In genomic region chr17:17823433-17824118, GRCh38 we compare ENCODE assay signal across 8 cellular contexts. TPM values are rescaled to one million over a fixed set of nuclear protein-coding genes. Genes with fewer than 3 reads are reported as not detected.
DNase-seq lines count a peak whose midpoint lies in the region; ATAC-seq and TF ChIP-seq lines count a peak whose summit lies in the region.

No MANE protein-coding gene starts in this region.

- POLR2A ChIA-PET in OCI-LY7 (lab: Charles Lee): interaction anchor here (1.6 to 1.7 kb wide), 2 partner anchors 10 to 12 kb away, joined by 5 to 10 read pairs; partner anchors contain the start of gene SREBF1

- no TSS peak for BruUV-seq in OCI-LY7 (replicated peaks; lab: Mats Ljungman, UMichigan)

- peak overlapping the region; percentile 86 for H3K27ac Mint-ChIP-seq in stimulated activated effector memory CD8-positive, alpha-beta T cell treated with anti-CD3 and anti-CD28 coated beads, Interleukin-12 subunit alpha, Interleukin-12 subunit beta, amount 100 ng/mL, for 72 hours

- DNase-seq in D341Med (ENCODE audit: low spot score): peak; percentile 96
- peak; percentile 72 for DNase-seq in HT1080 (ENCODE audit: low read depth)
- peak; percentile 94 for DNase-seq in OCI-LY7 (ENCODE audit: low spot score)
- peak; percentile 79 for DNase-seq in activated T-cell treated with anti-CD3 and anti-CD28 coated beads for 48 hours (ENCODE audit: low read depth)
- peak; percentile 94 to 95 for DNase-seq in erythroblast (lab: John Stamatoyannopoulos, UW)
- DNase-seq in stimulated activated effector memory CD8-positive, alpha-beta T cell treated with anti-CD3 and anti-CD28 coated beads, Interleukin-12 subunit alpha, Interleukin-12 subunit beta, amount 100 ng/mL, for 72 hours (ENCODE audit: low spot score in 2 of 2): peak; percentile 63 to 89

- H3K9me3 Mint-ChIP-seq in stimulated activated effector memory CD8-positive, alpha-beta T cell treated with anti-CD3 and anti-CD28 coated beads, Interleukin-12 subunit alpha, Interleukin-12 subunit beta, amount 100 ng/mL, for 72 hours: no peaks in the 10 kb centered on the region

- H3K4me1 ChIP-seq in OCI-LY7 (ENCODE audit: insufficient read depth, low read length, poor library complexity, severe bottlenecking) (peaks cover 87% of the 10 kb centered on the region), muscle layer of colon (ENCODE audit: insufficient read depth, low read length) (peaks cover 70% of the 10 kb centered on the region)

- H3K9me2 ChIP-seq in OCI-LY7 (ENCODE audit: insufficient read depth, low read length): no peaks in the 10 kb centered on the region

- H3K27me3 ChIP-seq in muscle layer of colon (ENCODE audit: control insufficient read depth in 1 of 2, insufficient read depth in 2 of 2, low read length in 2 of 2): no peaks in the 10 kb centered on the region

- H3K4me3 Mint-ChIP-seq in stimulated activated effector memory CD8-positive, alpha-beta T cell treated with anti-CD3 and anti-CD28 coated beads, Interleukin-12 subunit alpha, Interleukin-12 subunit beta, amount 100 ng/mL, for 72 hours: peak overlapping the region; percentile 72

- peaks cover 21% of the 10 kb centered on the region; the same call in 1 of the 2 replicates for H4K20me1 ChIP-seq in OCI-LY7 (ENCODE audit: insufficient read depth, low read length)

- TF ChIP-seq POLR2A in erythroblast (IDR thresholded peaks at IDR 0.05; ENCODE audit: low read length): peak; percentile 75

- peaks cover 24% of the 10 kb centered on the region for H3K36me3 Mint-ChIP-seq in stimulated activated effector memory CD8-positive, alpha-beta T cell treated with anti-CD3 and anti-CD28 coated beads, Interleukin-12 subunit alpha, Interleukin-12 subunit beta, amount 100 ng/mL, for 72 hours

- peaks cover 87% of the 10 kb centered on the region for H3K4me1 Mint-ChIP-seq in stimulated activated effector memory CD8-positive, alpha-beta T cell treated with anti-CD3 and anti-CD28 coated beads, Interleukin-12 subunit alpha, Interleukin-12 subunit beta, amount 100 ng/mL, for 72 hours

- H3K9me3 ChIP-seq in OCI-LY7 (ENCODE audit: low read length) (no peaks in the 10 kb centered on the region), muscle layer of colon (ENCODE audit: low read length) (no peaks in the 10 kb centered on the region)

- peak overlapping the region; percentile 77 for H3K4me3 ChIP-seq in OCI-LY7 (ENCODE audit: low read depth, low read length, poor library complexity, severe bottlenecking)
- peak overlapping the region; percentile 33 to 70 for H3K4me3 ChIP-seq in muscle layer of colon (ENCODE audit: low read depth in 1 of 2, low read length in 2 of 2)

- H3K79me2 ChIP-seq in OCI-LY7 (ENCODE audit: insufficient read depth, low read depth, low read length): peaks cover 49% of the 10 kb centered on the region

- CTCF ChIA-PET in OCI-LY7 (lab: Charles Lee; ENCODE audit: unreplicated experiment): no interaction called here

- TF ChIP-seq CTCF in OCI-LY7 (conservative IDR thresholded peaks at IDR 0.05; ENCODE audit: low read length): no peak

- peak overlapping the region; percentile 26 for H3K9ac ChIP-seq in muscle layer of colon (ENCODE audit: low read length)

- H3K36me3 ChIP-seq in OCI-LY7 (ENCODE audit: insufficient read depth, low read length): peaks cover 53% of the 10 kb centered on the region
- H3K36me3 ChIP-seq in muscle layer of colon (ENCODE audit: insufficient read depth, low read length): peaks cover 12% of the 10 kb centered on the region

- H3K27ac ChIP-seq in OCI-LY7 (ENCODE audit: low read depth, low read length, poor library complexity, severe bottlenecking) (peak overlapping the region; percentile 87), muscle layer of colon (ENCODE audit: low read depth, low read length) (peak overlapping the region; percentile 80)

- H3K4me2 ChIP-seq in OCI-LY7 (ENCODE audit: low read length): peak overlapping the region; percentile 91

- H2AFZ ChIP-seq in OCI-LY7 (ENCODE audit: low read length): peak overlapping the region; percentile 37; the same call in 1 of the 2 replicates

- intact Hi-C loops in OCI-LY7 (cut with micrococcal nuclease; ENCODE audit: unreplicated experiment): loop anchor here (1.0 to 5.0 kb wide), 3 partner anchors 14 to 214 kb away; partner anchors contain the start of genes ATPAF2 and GID4

- ATAC-seq in GM19468 (IDR thresholded peaks at IDR 0.05; ENCODE audit: extremely low read depth, unreplicated experiment): peak; percentile 48
- peak; percentile 81 for ATAC-seq in stimulated activated effector memory CD8-positive, alpha-beta T cell treated with anti-CD3 and anti-CD28 coated beads, Interleukin-12 subunit alpha, Interleukin-12 subunit beta, amount 100 ng/mL, for 72 hours

RNA-seq across cellular contexts. Expression of gene SREBF1, which starts 13.2 kb away (rescaled TPM):
- 42.2 and 65.4 TPM in 2 replicates for total RNA-seq in HT1080 (2014; rRNA removed; shearing (Covaris generic))
- polyA plus RNA-seq in HT1080 (2015; cell fraction: cytosol; rRNA removed): 28.6 and 29.9 TPM in 2 replicates
- polyA plus RNA-seq in HT1080 (2015; cell fraction: nucleus; rRNA removed): 168 and 169 TPM in 2 replicates
- total RNA-seq in OCI-LY7 (2014; rRNA removed; shearing (Covaris generic)): 48.4 and 70.4 TPM in 2 replicates
- 187 and 213 TPM in 2 replicates for total RNA-seq in OCI-LY7 (2022)

Comparison
In these comparisons a context has a peak if more than half of its experiments do, and no peak if none do; other contexts are left out.
1. Peak in every context shown above with its lines: DNase-seq, ATAC-seq, H3K4me3 ChIP-seq and H3K27ac ChIP-seq.